Comparison of ENCODE assay signal across 1 cellular context in genomic region chr12:115118177-115118724, GRCh38.
TF ChIP-seq lines count a peak whose summit lies in the region.

No MANE protein-coding gene starts in this region.

TF ChIP-seq in HepG2, 621 proteins besides CTCF, POLR2A, EP300 and RAD21 (continued from another document):
- TF ChIP-seq ARID5B (CRISPR knock-in tag; IDR thresholded peaks at IDR 0.05) = peak; percentile 25; the same call in 1 of the 2 replicates
- 0 out of 2 replicates have a peak, but pooled peaks have one; percentile 17 for TF ChIP-seq RARA (CRISPR knock-in tag; IDR thresholded peaks at IDR 0.05)
